In the genomic region with DNA sequence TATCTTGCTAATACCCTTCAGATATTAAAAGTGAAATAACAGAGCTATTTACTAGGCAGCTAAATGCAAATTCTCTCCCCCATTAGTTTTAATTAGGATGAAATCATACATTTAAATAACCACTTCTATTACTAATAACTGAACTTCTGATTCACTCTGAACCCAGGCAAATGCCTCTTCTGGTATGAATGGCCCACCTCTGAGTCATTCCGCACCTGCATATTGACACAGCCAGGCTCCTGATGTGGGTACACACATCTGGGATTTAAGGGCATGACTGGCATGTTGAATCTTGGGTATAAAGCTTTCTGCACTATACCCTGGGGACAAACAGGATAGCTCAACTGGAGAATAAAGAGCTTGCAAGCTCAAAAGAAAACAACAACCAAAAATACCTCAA, we compare ENCODE assay signal across 8 cellular contexts.
A peak's percentile ranks its signal among the peaks of the same experiment; 100 is the strongest.
DNase-seq lines count a peak whose midpoint lies in the region; ATAC-seq, FAIRE-seq and TF ChIP-seq lines count a peak whose summit lies in the region.

No MANE protein-coding gene starts in this region.

- intact Hi-C loops in tibial artery (cut with DNase I; ENCODE audit: low total_unique reads) = no loop called here

- peaks cover 0 to 7% (median 0%) of the 10 kb centered on the region in 4 donors for H3K4me1 ChIP-seq in tibial artery

- TF ChIP-seq CTCF in neural crest cell (conservative IDR thresholded peaks at IDR 0.05) (no peak), tibial artery (IDR thresholded peaks at IDR 0.05) (no peak)

- H3K9me3 Mint-ChIP-seq in neural crest cell = no peaks in the 10 kb centered on the region

- peak; percentile 88 for FAIRE-seq in GM18507 (lab: Jason Lieb, UNC)

- peaks cover 0 to 3% of the 10 kb centered on the region in 2 donors for H3K27me3 ChIP-seq in tibial artery

- DNase-seq in GM18507 (ENCODE audit: extremely low spot score, insufficient read length, low read depth) (peak; percentile 25), neural crest cell (ENCODE audit: low read depth, low spot score) (no peak), NCI-H2081 (lab: John Stamatoyannopoulos, UW) (no peak), tibial artery (no peak), SKM-1 treated with dmso at 0.1 percent for 144 hours (lab: John Stamatoyannopoulos, UW; ENCODE audit: unreplicated experiment) (no peak), SHP77 (lab: John Stamatoyannopoulos, UW) (no peak)

- ATAC-seq in GM21390 (IDR thresholded peaks at IDR 0.05; ENCODE audit: unreplicated experiment) = peak; percentile 62
- ATAC-seq in HG03520 (IDR thresholded peaks at IDR 0.05; ENCODE audit: unreplicated experiment) = peak; percentile 66

- no peaks in the 10 kb centered on the region for H3K36me3 Mint-ChIP-seq in neural crest cell (ENCODE audit: low read depth)

- H3K27ac Mint-ChIP-seq in neural crest cell (ENCODE audit: unreplicated experiment) = no peak overlapping the region

- H3K27ac ChIP-seq in tibial artery = no peak overlapping the region

- H3K4me3 Mint-ChIP-seq in neural crest cell = peak overlapping the region; percentile 13

- no peaks in the 10 kb centered on the region for H3K36me3 ChIP-seq in tibial artery

- H3K27me3 Mint-ChIP-seq in neural crest cell (ENCODE audit: low read depth) = no peaks in the 10 kb centered on the region

- peaks cover 49% of the 10 kb centered on the region for H3K4me1 Mint-ChIP-seq in neural crest cell

- no peaks in the 10 kb centered on the region for H3K9me3 ChIP-seq in tibial artery

- no peak overlapping the region for H3K4me3 ChIP-seq in tibial artery
